In genomic region chr15:88035381-88035780, GRCh38 we compare ENCODE assay signal across 24 cellular contexts.
DNase-seq lines count a peak whose midpoint lies in the region; ATAC-seq, FAIRE-seq and TF ChIP-seq lines count a peak whose summit lies in the region.
"Had no signal": no experiment of that assay in that cellular context is flagged by ENCODE, and none has a peak within 500 bp of the region (broad histone marks: within the 10 kb centered on the region; RNA-seq: fewer than 3 reads in every experiment).

No MANE protein-coding gene starts in this region.

- H3K9me3 ChIP-seq in HUES48 (ENCODE audit: control insufficient read depth, insufficient read depth, low read length) = no peaks in the 10 kb centered on the region
- H3K9me3 ChIP-seq: BLaER1, SK-N-SH had no signal

- peaks cover 37% of the 10 kb centered on the region for H3K4me1 ChIP-seq in HUES48 (ENCODE audit: control insufficient read depth, insufficient read depth, low read length)
- H3K4me1 ChIP-seq: BLaER1 had no signal

- no peaks in the 10 kb centered on the region for H3K27me3 ChIP-seq in HUES48 (ENCODE audit: control insufficient read depth, insufficient read depth, low read length)
- H3K27me3 ChIP-seq: BLaER1 had no signal

- peak overlapping the region; percentile 47 for H3K27ac ChIP-seq in HUES48 (ENCODE audit: low read depth, low read length)
- H3K27ac ChIP-seq: BLaER1 had no signal

- TF ChIP-seq POLR2A in GM12892 (IDR thresholded peaks at IDR 0.05; ENCODE audit: low read depth, low read length) = no peak

- FAIRE-seq in GM12892 (lab: Jason Lieb, UNC) (no peak), HTR-8/SVneo (lab: Jason Lieb, UNC) (no peak)
- FAIRE-seq: GM12891 had no signal

- H3K4me3 ChIP-seq in HUES48 (ENCODE audit: low read depth, low read length) = no peak overlapping the region
- H3K4me3 ChIP-seq: BLaER1 had no signal

- peak; percentile 79 for DNase-seq in cerebellum (ENCODE audit: low spot score)
- peak; percentile 29 for DNase-seq in middle frontal gyrus (ENCODE audit: extremely low spot score, low spot score)
- no peak for DNase-seq in GM12892 (ENCODE audit: insufficient read length)
- no peak for DNase-seq in HTR-8/SVneo (ENCODE audit: insufficient read length, low spot score)
- DNase-seq in NCI-H1930 (lab: John Stamatoyannopoulos, UW) = no peak
- DNase-seq: CD4-positive, alpha-beta T cell; COR-L47; DMS 273 treated with DMSO at 0.1 percent for 48 hours; DND-41; KBM-7; NCI-H1092; NCI-H146; NCI-H2081; NCI-H2171; NCI-H345; NCI-H524; NCI-H774; SIG-M5; SK-N-SH had no signal

- no peaks in the 10 kb centered on the region for H3K36me3 ChIP-seq in HUES48 (ENCODE audit: control insufficient read depth, insufficient read depth, low read length)
- H3K36me3 ChIP-seq: BLaER1 had no signal

- no peak for ATAC-seq in HG03095 (IDR thresholded peaks at IDR 0.05; ENCODE audit: unreplicated experiment)
- ATAC-seq: Panc1 had no signal

- no peak overlapping the region for H3K9ac ChIP-seq in HUES48 (ENCODE audit: low read depth, low read length)
- H3K9ac ChIP-seq: BLaER1, SK-N-SH had no signal

Comparison
In these comparisons a context has a peak if more than half of its experiments do, and no peak if none do; other contexts are left out.
1. DNase-seq: peak in cerebellum (single experiment) and middle frontal gyrus (single experiment); none in GM12892 (single experiment), HTR-8/SVneo (single experiment) and NCI-H1930 (0 of 2).